In the genomic region with DNA sequence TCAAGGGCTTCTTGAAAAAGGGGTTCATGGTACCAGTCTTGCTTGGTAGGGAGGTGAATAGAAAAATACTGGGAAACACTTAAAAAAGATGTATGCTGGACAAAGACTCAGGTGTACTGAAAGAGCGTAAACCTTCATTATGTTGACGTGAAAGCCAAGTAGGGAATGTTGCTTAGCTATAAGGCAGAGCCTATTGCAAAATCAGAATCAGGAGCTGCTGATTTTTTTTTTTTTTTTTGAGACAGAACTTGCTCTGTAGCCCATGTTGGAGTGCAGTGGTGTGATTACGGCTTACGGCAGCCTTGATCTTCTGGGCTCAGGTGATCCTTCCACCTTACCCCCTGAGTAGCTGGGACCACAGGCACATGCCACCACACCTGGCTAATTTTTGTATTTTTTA, we compare ENCODE assay signal across 16 cellular contexts. TPM values are rescaled to one million over a fixed set of nuclear protein-coding genes. Genes with fewer than 3 reads are reported as not detected.
DNase-seq lines count a peak whose midpoint lies in the region; ATAC-seq and TF ChIP-seq lines count a peak whose summit lies in the region.
"Had no signal": no experiment of that assay in that cellular context is flagged by ENCODE, and none has a peak within 500 bp of the region (broad histone marks: within the 10 kb centered on the region; RNA-seq: fewer than 3 reads in every experiment).

No MANE protein-coding gene starts in this region.

- H3K4me2 ChIP-seq in BLaER1 (peak overlapping the region; percentile 90), PC-3 (ENCODE audit: low read length) (peak overlapping the region; percentile 78)

- no peak for TF ChIP-seq POLR2A in esophagus squamous epithelium (IDR thresholded peaks at IDR 0.05)
- no peak for TF ChIP-seq POLR2A in gastrocnemius medialis (IDR thresholded peaks at IDR 0.05)
- TF ChIP-seq POLR2A in erythroblast (IDR thresholded peaks at IDR 0.05; ENCODE audit: low read length) = no peak

- H3K4me1 ChIP-seq in BLaER1 (peaks cover 68% of the 10 kb centered on the region), PC-3 (ENCODE audit: insufficient read depth, low read length) (peaks cover 38% of the 10 kb centered on the region), esophagus squamous epithelium (peaks cover 11 to 54% (median 30%) of the 10 kb centered on the region in 3 donors), gastrocnemius medialis (peaks cover 50 to 52% of the 10 kb centered on the region in 2 donors)

- BruUV-seq in PC-3 (replicated peaks; lab: Mats Ljungman, UMichigan) = no TSS peak

- H2AFZ ChIP-seq in PC-3 (ENCODE audit: low read length) = no peak overlapping the region

- WGBS in esophagus squamous epithelium, 2 donors = 76 to 86% methylated on average over 4 of the region's 4 CpGs

- H3K9me2 ChIP-seq in PC-3 (replicated peaks; ENCODE audit: low read length) = no peaks in the 10 kb centered on the region

- peak overlapping the region; percentile 97 for H3K27ac ChIP-seq in BLaER1
- H3K27ac ChIP-seq in PC-3 (ENCODE audit: low read length) = peak overlapping the region; percentile 82
- H3K27ac ChIP-seq in esophagus squamous epithelium = peak overlapping the region; percentile 62 to 95 (median 86)
- H3K27ac ChIP-seq in gastrocnemius medialis = peak overlapping the region; percentile 94 to 99 (median 98)
- H3K27ac ChIP-seq: VCaP had no signal

- POLR2A ChIA-PET in PC-3 (lab: Charles Lee; ENCODE audit: unreplicated experiment) = interaction anchor here (0.6 kb wide), 1 partner anchor 67 kb away, joined by 5 read pairs; no protein-coding TSS in a partner anchor

- no peak for DNase-seq in PC-3
- DNase-seq in esophagus squamous epithelium (lab: John Stamatoyannopoulos, UW) = no peak
- DNase-seq in gastrocnemius medialis = no peak
- DNase-seq in middle frontal gyrus (ENCODE audit: extremely low spot score, low spot score) = no peak
- DNase-seq in NCI-H69 (lab: John Stamatoyannopoulos, UW) = no peak
- no peak for DNase-seq in NCI-H345 treated with DMSO at 0.1 percent for 48 hours (lab: John Stamatoyannopoulos, UW; ENCODE audit: unreplicated experiment)
- DNase-seq in erythroblast (lab: John Stamatoyannopoulos, UW) = no peak
- DNase-seq: activated CD8-positive, alpha-beta T cell treated with anti-CD3 and anti-CD28 coated beads, Interleukin-2, amount 10 ng/mL, durations not matched to agents 7 days and 5 days; GDM1; NCI-H2029; NCI-H524; stimulated activated CD4-positive, alpha-beta T cell treated with anti-CD3 and anti-CD28 coated beads, Interleukin-4, amount 100 ng/mL, for 24 hours had no signal

- TF ChIP-seq CTCF in PC-3 (conservative IDR thresholded peaks at IDR 0.05; ENCODE audit: low read depth, low read length) (no peak), esophagus squamous epithelium (IDR thresholded peaks at IDR 0.05) (no peak), gastrocnemius medialis (IDR thresholded peaks at IDR 0.05 in 4 of 5, conservative IDR thresholded peaks at IDR 0.05 in 1 of 5) (no peak)

- H4K20me1 ChIP-seq in BLaER1 = no peaks in the 10 kb centered on the region
- no peaks in the 10 kb centered on the region for H4K20me1 ChIP-seq in PC-3 (ENCODE audit: low read length)

- ATAC-seq in PC-3 = no peak
- ATAC-seq in gastrocnemius medialis = peak in 1 of 2 donors; percentile 27
- ATAC-seq: activated CD8-positive, alpha-beta T cell treated with anti-CD3 and anti-CD28 coated beads, Interleukin-2, amount 10 ng/mL, durations not matched to agents 7 days and 5 days; activated T-helper 17 cell treated with anti-CD3 and anti-CD28 coated beads, Interleukin-2, amount 50 U/mL, for 72 hours; Panc1 had no signal

- in situ Hi-C loops in gastrocnemius medialis (cut with MboI; ENCODE audit: low sequenced_read_pairs in 4 of 4) = no loop called here

- H3K4me3 ChIP-seq in BLaER1 (no peak overlapping the region), PC-3 (ENCODE audit: low read length) (no peak overlapping the region), esophagus squamous epithelium (no peak overlapping the region), gastrocnemius medialis (no peak overlapping the region)

- peaks cover 25% of the 10 kb centered on the region for H3K79me2 ChIP-seq in PC-3 (ENCODE audit: low read length)

- no peaks in the 10 kb centered on the region for H3K27me3 ChIP-seq in BLaER1
- H3K27me3 ChIP-seq in PC-3 (ENCODE audit: low read length) = no peaks in the 10 kb centered on the region
- H3K27me3 ChIP-seq in esophagus squamous epithelium = no peaks in the 10 kb centered on the region
- H3K27me3 ChIP-seq in gastrocnemius medialis = no peaks in the 10 kb centered on the region

- intact Hi-C loops in PC-3 (cut with micrococcal nuclease) = no loop called here
- intact Hi-C loops in esophagus squamous epithelium (cut with DNase I) = no loop called here
- intact Hi-C loops in gastrocnemius medialis (cut with DNase I; ENCODE audit: low total_unique reads) = loop anchor here (1.0 kb wide), 1 partner anchor 55 kb away; a partner anchor contains a TSS

- CTCF ChIA-PET in PC-3 (lab: Charles Lee) = no interaction called here

- H3K9me3 ChIP-seq in BLaER1 = peaks cover 13% of the 10 kb centered on the region
- no peaks in the 10 kb centered on the region for H3K9me3 ChIP-seq in PC-3 (ENCODE audit: low read length)
- H3K9me3 ChIP-seq in esophagus squamous epithelium = no peaks in the 10 kb centered on the region
- H3K9me3 ChIP-seq in gastrocnemius medialis = no peaks in the 10 kb centered on the region

- H3K9ac ChIP-seq in BLaER1 (peak overlapping the region; percentile 97; the same call in 1 of the 2 replicates), PC-3 (ENCODE audit: low read length) (no peak overlapping the region)

- peaks cover 20% of the 10 kb centered on the region for H3K36me3 ChIP-seq in BLaER1
- no peaks in the 10 kb centered on the region for H3K36me3 ChIP-seq in PC-3 (ENCODE audit: low read depth, low read length)
- H3K36me3 ChIP-seq in esophagus squamous epithelium = no peaks in the 10 kb centered on the region
- no peaks in the 10 kb centered on the region for H3K36me3 ChIP-seq in gastrocnemius medialis

- no peaks in the 10 kb centered on the region for H3F3A ChIP-seq in PC-3 (ENCODE audit: low read length, unreplicated experiment)

RNA-seq across cellular contexts. Expression of a gene that starts 3.9 kb away (rescaled TPM):
- total RNA-seq in PC-3 (2014; rRNA removed) = 45.6 and 88.3 TPM in 2 replicates
- 10 to 100 TPM; 19.3 to 56.5 (median 28.3) TPM for total RNA-seq in esophagus squamous epithelium
- total RNA-seq in gastrocnemius medialis = 10 to 100 TPM; 56.5 to 85.5 (median 60.0) TPM

RNA-seq across cellular contexts. Expression of a gene that starts 54.8 kb away (rescaled TPM):
- 224 and 282 TPM in 2 replicates for total RNA-seq in PC-3 (2014; rRNA removed)
- 100 to 1,000 TPM in 2 of 4 donors, 10 to 100 TPM in 2; 58.9 to 128 (median 107) TPM for total RNA-seq in esophagus squamous epithelium
- 10 to 100 TPM; 41.7 to 88.5 (median 68.8) TPM for total RNA-seq in gastrocnemius medialis

RNA-seq across cellular contexts. Expression of a gene that starts 55.0 kb away (rescaled TPM):
- total RNA-seq in PC-3 (2014; rRNA removed) (22.0 and 28.3 TPM in 2 replicates), esophagus squamous epithelium (10 to 100 TPM in 3 of 4 donors, 1 to 10 TPM in 1; 9.5 to 12.2 (median 10.4) TPM), gastrocnemius medialis (10 to 100 TPM; 11.3 to 24.1 (median 16.8) TPM)

RNA-seq across cellular contexts. Expression of a gene that starts 56.0 kb away (rescaled TPM):
- total RNA-seq in PC-3 (2014; rRNA removed) = 61.6 and 70.4 TPM in 2 replicates
- total RNA-seq in esophagus squamous epithelium = 10 to 100 TPM; 18.3 to 33.2 (median 23.1) TPM
- 10 to 100 TPM; 15.4 to 31.2 (median 17.8) TPM for total RNA-seq in gastrocnemius medialis
